Comparison of ENCODE assay signal across 8 cellular contexts in genomic region chr12:67483871-67484554, GRCh38.
DNase-seq lines count a peak whose midpoint lies in the region; ATAC-seq and TF ChIP-seq lines count a peak whose summit lies in the region.

No MANE protein-coding gene starts in this region.

- H3K27ac ChIP-seq in DND-41 (ENCODE audit: low read length) (peak overlapping the region; percentile 68), ascending aorta (no peak overlapping the region)

- no peaks in the 10 kb centered on the region for H3K27me3 ChIP-seq in DND-41 (ENCODE audit: insufficient read depth, low read length, poor library complexity)
- no peaks in the 10 kb centered on the region for H3K27me3 ChIP-seq in ascending aorta

- H3K36me3 ChIP-seq in DND-41 (ENCODE audit: insufficient read depth, low read length) (no peaks in the 10 kb centered on the region), ascending aorta (no peaks in the 10 kb centered on the region)

- H2AFZ ChIP-seq in DND-41 (ENCODE audit: low read depth, low read length): peak overlapping the region; percentile 59

- TF ChIP-seq CTCF in DND-41 (IDR thresholded peaks at IDR 0.05; ENCODE audit: borderline replicate concordance, extremely low read depth, low read length, poor library complexity, severe bottlenecking): no peak
- no peak for TF ChIP-seq CTCF in ascending aorta (IDR thresholded peaks at IDR 0.05)

- peaks cover 33% of the 10 kb centered on the region for H3K4me1 ChIP-seq in DND-41 (ENCODE audit: insufficient read depth, low read length)
- no peaks in the 10 kb centered on the region for H3K4me1 ChIP-seq in ascending aorta

- H4K20me1 ChIP-seq in DND-41 (ENCODE audit: insufficient read depth, low read length): no peaks in the 10 kb centered on the region

- DNase-seq in DND-41: no peak
- peak; percentile 71 for DNase-seq in islet precursor cell
- no peak for DNase-seq in ascending aorta (ENCODE audit: low spot score in 2 of 2)
- DNase-seq in hepatic stellate cell (ENCODE audit: low spot score): no peak
- DNase-seq in cerebellar nuclear complex (lab: John Stamatoyannopoulos, UW): no peak
- no peak for DNase-seq in NCI-H2227 (lab: John Stamatoyannopoulos, UW; ENCODE audit: unreplicated experiment)

- ATAC-seq in DND-41 (ENCODE audit: insufficient read depth, low read depth) (peak; percentile 15; the same call in 2 of the 3 replicates), GM19395 (IDR thresholded peaks at IDR 0.05; ENCODE audit: unreplicated experiment) (peak; percentile 53), HG03442 (IDR thresholded peaks at IDR 0.05; ENCODE audit: unreplicated experiment) (peak; percentile 47)

- H3K4me3 ChIP-seq in DND-41 (ENCODE audit: low read depth in 1 of 2, low read length in 2 of 2) (no peak overlapping the region), ascending aorta (no peak overlapping the region)

- no peak overlapping the region for H3K9ac ChIP-seq in DND-41 (ENCODE audit: low read depth, low read length)

- H3K9me3 ChIP-seq in DND-41 (ENCODE audit: insufficient read depth, low read length, severe bottlenecking) (peaks cover 20% of the 10 kb centered on the region), ascending aorta (no peaks in the 10 kb centered on the region)

- intact Hi-C loops in ascending aorta (cut with DNase I): no loop called here

- no peaks in the 10 kb centered on the region for H3K79me2 ChIP-seq in DND-41 (ENCODE audit: insufficient read depth, low read length)

- peak overlapping the region; percentile 35; the same call in 1 of the 2 replicates for H3K4me2 ChIP-seq in DND-41 (ENCODE audit: insufficient read depth, low read length)
